In the genomic region with DNA sequence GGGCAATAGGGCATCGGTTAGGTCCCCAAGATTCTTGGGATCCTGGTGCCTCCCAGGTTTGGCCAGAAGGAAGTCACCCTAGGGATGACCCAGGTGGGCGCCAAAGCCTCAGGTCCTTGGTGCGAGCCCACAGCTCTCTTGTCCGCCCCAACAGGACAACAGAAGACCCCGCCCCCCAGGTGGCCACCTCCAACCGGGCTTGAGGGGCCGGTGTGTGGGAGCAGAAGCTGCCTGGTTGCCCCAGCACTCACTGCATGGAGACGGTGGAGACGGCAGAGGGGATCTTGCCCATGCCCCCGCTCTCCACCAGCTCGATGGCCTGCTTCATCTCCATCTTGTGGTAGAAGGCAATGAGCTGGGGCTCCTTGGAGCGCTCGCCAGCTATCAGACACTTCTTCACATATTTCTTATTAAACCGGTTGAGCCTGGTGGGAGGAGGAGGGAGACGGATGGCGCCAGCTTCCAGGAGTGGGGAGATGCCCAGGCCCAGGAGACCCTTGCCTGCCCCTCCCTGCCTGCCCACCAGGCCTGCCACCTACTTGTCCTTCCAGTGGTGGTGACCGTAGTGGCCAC, we compare ENCODE assay signal across 13 cellular contexts. TPM values are rescaled to one million over a fixed set of nuclear protein-coding genes. Genes with fewer than 3 reads are reported as not detected.
DNase-seq lines count a peak whose midpoint lies in the region; ATAC-seq and TF ChIP-seq lines count a peak whose summit lies in the region.
"Had no signal": no experiment of that assay in that cellular context is flagged by ENCODE, and none has a peak within 500 bp of the region (broad histone marks: within the 10 kb centered on the region; RNA-seq: fewer than 3 reads in every experiment).

No MANE protein-coding gene starts in this region.

- peaks cover 25 to 47% of the 10 kb centered on the region in 2 donors for H3K36me3 Mint-ChIP-seq in stimulated activated naive B cell treated with anti-CD40 and anti-IgM and Interleukin-4, amounts not matched to agents 10 μg/mL and 1 μg/mL and 100 μg/mL, for 72 hours

- H3F3A ChIP-seq in SK-N-SH (replicated peaks; ENCODE audit: insufficient read depth), result no peaks in the 10 kb centered on the region

- no peak overlapping the region for H3K4me3 Mint-ChIP-seq in stimulated activated naive B cell treated with anti-CD40 and anti-IgM and Interleukin-4, amounts not matched to agents 10 μg/mL and 1 μg/mL and 100 μg/mL, for 72 hours
- H3K4me3 Mint-ChIP-seq: HFFc6 had no signal

- no peak for TF ChIP-seq RAD21 in SK-N-SH (IDR thresholded peaks at IDR 0.05; ENCODE audit: low read length)

- TF ChIP-seq CTCF in SK-N-SH (IDR thresholded peaks at IDR 0.05) (no peak), RWPE1 (conservative IDR thresholded peaks at IDR 0.05; ENCODE audit: low read depth) (no peak), mucosa of descending colon (IDR thresholded peaks at IDR 0.05) (no peak), left ventricle myocardium inferior (IDR thresholded peaks at IDR 0.05; ENCODE audit: borderline replicate concordance) (no peak)

- WGBS in SK-N-SH (ENCODE audit: low lambda C conversion rate), result 73% methylated on average over 12 of the region's 17 CpGs

- H3K9ac ChIP-seq in SK-N-SH, result no peak overlapping the region
- H3K9ac ChIP-seq: KMS-11 had no signal

- POLR2A ChIA-PET in SK-N-SH (lab: Yijun Ruan, JAX), result interaction anchor here (0.6 kb wide), 1 partner anchor 46 kb away, joined by 3 read pairs; no protein-coding TSS in a partner anchor
- POLR2A ChIA-PET in RWPE1 (lab: Yijun Ruan, JAX; ENCODE audit: low non-redundant PET), result no interaction called here

- no peaks in the 10 kb centered on the region for H3K79me2 ChIP-seq in SK-N-SH (ENCODE audit: insufficient read depth)

- H3K9me3 Mint-ChIP-seq in stimulated activated naive B cell treated with anti-CD40 and anti-IgM and Interleukin-4, amounts not matched to agents 10 μg/mL and 1 μg/mL and 100 μg/mL, for 72 hours, result no peaks in the 10 kb centered on the region
- H3K9me3 Mint-ChIP-seq: HFFc6 had no signal

- peaks cover 0 to 2% of the 10 kb centered on the region in 2 experiments for H3K36me3 ChIP-seq in SK-N-SH (replicated peaks in 1 of 2; ENCODE audit: control insufficient read depth in 1 of 2, insufficient read depth in 2 of 2, low read length in 1 of 2)
- no peaks in the 10 kb centered on the region for H3K36me3 ChIP-seq in mucosa of descending colon (ENCODE audit: low read depth)
- H3K36me3 ChIP-seq in left ventricle myocardium inferior, result peaks cover 19% of the 10 kb centered on the region

- H4K20me1 ChIP-seq in SK-N-SH (ENCODE audit: insufficient read depth), result no peaks in the 10 kb centered on the region

- H3K27me3 ChIP-seq in SK-N-SH (ENCODE audit: insufficient read depth) (no peaks in the 10 kb centered on the region), left ventricle myocardium inferior (ENCODE audit: low read depth) (no peaks in the 10 kb centered on the region)
- H3K27me3 ChIP-seq: SJSA1 had no signal

- TF ChIP-seq EP300 in SK-N-SH (IDR thresholded peaks at IDR 0.05; ENCODE audit: borderline replicate concordance in 1 of 2, low read depth in 1 of 2, low read length in 1 of 2), result no peak

- no peak overlapping the region for H3K27ac ChIP-seq in SK-N-SH (ENCODE audit: low read depth in 2 of 2, low read length in 1 of 2)
- H3K27ac ChIP-seq in RWPE1, result peak overlapping the region; percentile 96
- no peak overlapping the region for H3K27ac ChIP-seq in left ventricle myocardium inferior (replicated peaks)
- H3K27ac ChIP-seq: HL-60, KMS-11, SJSA1 had no signal

- no peak for DNase-seq in SK-N-SH
- no peak for DNase-seq in RWPE1 (ENCODE audit: low spot score)
- DNase-seq in mucosa of descending colon, result peak in 2 of 3 donors; percentile 33 to 55
- no peak for DNase-seq in stimulated activated naive B cell treated with anti-CD40 and anti-IgM and Interleukin-4, amounts not matched to agents 10 μg/mL and 1 μg/mL and 100 μg/mL, for 72 hours
- no peak for DNase-seq in stimulated activated CD8-positive, alpha-beta memory T cell treated with anti-CD3 and anti-CD28 coated beads, Interleukin-4, amount 100 ng/mL, for 48 hours
- DNase-seq in left ventricle myocardium inferior, result no peak
- DNase-seq: NCI-H2171 had no signal

- H2AFZ ChIP-seq in SK-N-SH (ENCODE audit: low read depth), result no peak overlapping the region

- H3K27me3 Mint-ChIP-seq in stimulated activated naive B cell treated with anti-CD40 and anti-IgM and Interleukin-4, amounts not matched to agents 10 μg/mL and 1 μg/mL and 100 μg/mL, for 72 hours, result no peaks in the 10 kb centered on the region

- peak overlapping the region; percentile 93 for H3K27ac Mint-ChIP-seq in stimulated activated naive B cell treated with anti-CD40 and anti-IgM and Interleukin-4, amounts not matched to agents 10 μg/mL and 1 μg/mL and 100 μg/mL, for 72 hours
- H3K27ac Mint-ChIP-seq: HFFc6 had no signal

- no peak overlapping the region for H3K4me2 ChIP-seq in SK-N-SH
- H3K4me2 ChIP-seq: KMS-11 had no signal

- ATAC-seq in SK-N-SH treated with all-trans-retinoic acid at 6 μM for 48 hours (peak; percentile 2; the same call in 2 of the 3 replicates), mucosa of descending colon (no peak), HG03175 (IDR thresholded peaks at IDR 0.05; ENCODE audit: unreplicated experiment) (no peak)
- ATAC-seq in stimulated activated naive B cell treated with anti-CD40 and anti-IgM and Interleukin-4, amounts not matched to agents 10 μg/mL and 1 μg/mL and 100 μg/mL, for 72 hours (replicated peaks), result no peak

- H3K4me1 Mint-ChIP-seq in stimulated activated naive B cell treated with anti-CD40 and anti-IgM and Interleukin-4, amounts not matched to agents 10 μg/mL and 1 μg/mL and 100 μg/mL, for 72 hours, result peaks cover 51 to 68% of the 10 kb centered on the region in 2 donors

- no peaks in the 10 kb centered on the region for H3K9me2 ChIP-seq in SK-N-SH

- H3K9me3 ChIP-seq in SK-N-SH (no peaks in the 10 kb centered on the region), mucosa of descending colon (no peaks in the 10 kb centered on the region), left ventricle myocardium inferior (replicated peaks) (no peaks in the 10 kb centered on the region)
- H3K9me3 ChIP-seq: SJSA1 had no signal

- intact Hi-C loops in mucosa of descending colon (cut with DNase I, micrococcal nuclease), result loop anchor here (5.0 kb wide), 1 partner anchor 180 kb away; no protein-coding TSS in a partner anchor
- intact Hi-C loops in left ventricle myocardium inferior (cut with micrococcal nuclease), result loop anchor here (5.0 to 10.0 kb wide), 2 partner anchors 93 to 180 kb away; no protein-coding TSS in a partner anchor

- CTCF ChIA-PET in SK-N-SH (lab: Yijun Ruan, JAX), result interaction anchor here (0.5 to 23.4 kb wide), 48 partner anchors 9 to 354 kb away, joined by 3 to 1084 read pairs (median 6); partner anchors contain the start of genes GPR3 and SLC9A1
- CTCF ChIA-PET in RWPE1 (lab: Yijun Ruan, JAX), result interaction anchor here (0.5 to 9.7 kb wide), 20 partner anchors 10 to 198 kb away, joined by 3 to 166 read pairs (median 4); no protein-coding TSS in a partner anchor

- H3K4me1 ChIP-seq in SK-N-SH (ENCODE audit: control insufficient read depth in 1 of 2, insufficient read depth in 2 of 2, low read depth in 1 of 2, low read length in 1 of 2), result peaks cover 15 to 19% of the 10 kb centered on the region in 2 experiments; a peak in 3 of 4 replicates
- H3K4me1 ChIP-seq in mucosa of descending colon (ENCODE audit: low read depth), result peaks cover 10% of the 10 kb centered on the region
- H3K4me1 ChIP-seq in left ventricle myocardium inferior, result peaks cover 38% of the 10 kb centered on the region

- H3K4me3 ChIP-seq in SK-N-SH (ENCODE audit: low read depth in 2 of 2, low read length in 1 of 2) (no peak overlapping the region; a peak in 1 of 4 replicates), mucosa of descending colon (no peak overlapping the region), left ventricle myocardium inferior (no peak overlapping the region)
- H3K4me3 ChIP-seq: SJSA1 had no signal

TF ChIP-seq in SK-N-SH treated with all-trans-retinoic acid at 6 μM for 48 hours, 23 proteins besides CTCF, POLR2A, EP300 and RAD21:
- no peak for TF ChIP-seq ISL1 (CRISPR knock-in tag; IDR thresholded peaks at IDR 0.05)

TF ChIP-seq in SK-N-SH, 30 proteins besides CTCF, POLR2A, EP300 and RAD21:
- no peak for TF ChIP-seq RFX5 (IDR thresholded peaks at IDR 0.05; ENCODE audit: low read length)
- TF ChIP-seq YY1 (IDR thresholded peaks at IDR 0.05; ENCODE audit: low read depth), result no peak
- no peak for TF ChIP-seq POLR2AphosphoS5 (IDR thresholded peaks at IDR 0.05; ENCODE audit: low read depth, low read length)

RNA-seq across cellular contexts. Expression of gene SLC9A1, which starts 52.7 kb away (rescaled TPM):
- 5.6 and 11.4 TPM in 2 replicates for polyA plus RNA-seq in SK-N-SH (2012; rRNA removed)
- polyA plus RNA-seq in SK-N-SH (2012; cell fraction: cytosol; rRNA removed), result 7.0 and 9.2 TPM in 2 replicates
- polyA plus RNA-seq in SK-N-SH (2012; cell fraction: nucleus; rRNA removed), result 10.7 and 14.3 TPM in 2 replicates
- total RNA-seq in mucosa of descending colon (100 to 1,000 TPM in 1 of 3 donors, 10 to 100 TPM in 2; 77.9 to 126 (median 84.1) TPM), left ventricle myocardium inferior (19.5 TPM)

Comparison
In these comparisons a context has a peak if more than half of its experiments do, and no peak if none do; other contexts are left out.
1. DNase-seq: peak in mucosa of descending colon (2 of 3); none in SK-N-SH (single experiment), RWPE1 (single experiment), stimulated activated naive B cell treated with anti-CD40 and anti-IgM and Interleukin-4, amounts not matched to agents 10 μg/mL and 1 μg/mL and 100 μg/mL, for 72 hours (single experiment), stimulated activated CD8-positive, alpha-beta memory T cell treated with anti-CD3 and anti-CD28 coated beads, Interleukin-4, amount 100 ng/mL, for 48 hours (single experiment) and left ventricle myocardium inferior (single experiment).